Comparison of ENCODE assay signal across 1 cellular context in the genomic region with DNA sequence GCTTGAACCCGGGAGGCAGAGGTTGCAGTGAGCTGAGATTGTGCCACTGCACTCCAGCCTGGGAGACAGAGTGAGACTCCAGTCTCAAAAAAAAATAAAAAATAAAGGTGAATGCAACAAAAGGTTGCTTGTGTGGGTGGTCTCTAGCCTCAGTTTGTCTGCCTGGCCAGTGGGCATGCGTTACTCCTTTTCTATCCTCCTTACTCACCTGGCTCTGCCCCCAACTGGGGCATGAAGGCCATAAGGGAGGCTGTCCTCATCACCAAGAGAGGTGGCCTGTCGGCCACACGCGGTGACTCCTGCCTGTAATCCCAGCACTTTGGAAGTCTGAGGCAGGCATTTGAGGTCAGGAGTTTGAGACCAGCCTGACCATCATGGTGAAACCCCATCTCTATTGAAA.
TF ChIP-seq lines count a peak whose summit lies in the region.

No MANE protein-coding gene starts in this region.

TF ChIP-seq in H1, 55 proteins besides CTCF, POLR2A, EP300 and RAD21:
- no peak for TF ChIP-seq TCF12 (IDR thresholded peaks at IDR 0.05; ENCODE audit: low read depth, low read length)
- no peak for TF ChIP-seq ASH2L (IDR thresholded peaks at IDR 0.05; ENCODE audit: low read length)
- no peak for TF ChIP-seq JUN (IDR thresholded peaks at IDR 0.05; ENCODE audit: low read depth, low read length)
- no peak for TF ChIP-seq FOSL1 (IDR thresholded peaks at IDR 0.05; ENCODE audit: insufficient read depth, low read depth, low read length)
- TF ChIP-seq CHD2 (IDR thresholded peaks at IDR 0.05; ENCODE audit: low read length): no peak
- TF ChIP-seq TAF7 (optimal IDR thresholded peaks at IDR 0.05; ENCODE audit: borderline replicate concordance, low read depth, low read length): no peak
- no peak for TF ChIP-seq SUZ12 (IDR thresholded peaks at IDR 0.05; ENCODE audit: low read length)
- TF ChIP-seq HDAC2 (IDR thresholded peaks at IDR 0.05; ENCODE audit: borderline replicate concordance in 1 of 2, low read depth in 2 of 2, low read length in 2 of 2): no peak
- TF ChIP-seq SP1 (IDR thresholded peaks at IDR 0.05; ENCODE audit: low read depth, low read length): no peak
- no peak for TF ChIP-seq SIRT6 (IDR thresholded peaks at IDR 0.05; ENCODE audit: low read length)
- no peak for TF ChIP-seq BRCA1 (IDR thresholded peaks at IDR 0.05; ENCODE audit: low read depth, low read length)
- no peak for TF ChIP-seq RBBP5 (IDR thresholded peaks at IDR 0.05; ENCODE audit: borderline replicate concordance, low read depth, low read length)
